ENCODE assay signal across 8 cellular contexts in genomic region chr2:152716805-152717241, GRCh38. TPM values are rescaled to one million over a fixed set of nuclear protein-coding genes. Genes with fewer than 3 reads are reported as not detected.
DNase-seq lines count a peak whose midpoint lies in the region; ATAC-seq and TF ChIP-seq lines count a peak whose summit lies in the region.

No MANE protein-coding gene starts in this region.

- ATAC-seq in GM21390 (IDR thresholded peaks at IDR 0.05; ENCODE audit: unreplicated experiment) = peak; percentile 0
- no peak for ATAC-seq in activated CD4-positive, CD25-positive, alpha-beta regulatory T cell treated with anti-CD3 and anti-CD28 coated beads, Interleukin-2, amount 50 U/mL, for 24 hours

- H3K4me3 ChIP-seq in BJ (ENCODE audit: low read depth, low read length) (peak overlapping the region; percentile 72), right atrium auricular region (peak overlapping the region; percentile 91 to 94), skeletal muscle cell (ENCODE audit: low read depth, low read length) (peak overlapping the region; percentile 87)

- no peaks in the 10 kb centered on the region for H3K9me3 ChIP-seq in right atrium auricular region

- peaks cover 0 to 40% of the 10 kb centered on the region in 2 donors for H3K4me1 ChIP-seq in right atrium auricular region

- CTCF ChIA-PET in BJ (lab: Yijun Ruan, JAX) (interaction anchor here (0.7 to 2.5 kb wide), 7 partner anchors 9 to 541 kb away, joined by 3 to 5 read pairs (median 3); partner anchors contain the start of gene STAM2), GM10248 (lab: Yijun Ruan, JAX) (interaction anchor here (0.7 to 2.6 kb wide), 10 partner anchors 9 to 691 kb away, joined by 3 to 13 read pairs (median 4); partner anchors contain the start of gene STAM2)

- TF ChIP-seq CTCF in BJ (IDR thresholded peaks at IDR 0.05; ENCODE audit: insufficient read depth, low read depth, low read length) (no peak), right atrium auricular region (IDR thresholded peaks at IDR 0.05) (no peak), GM10248 (IDR thresholded peaks at IDR 0.05; ENCODE audit: control extremely low read depth, extremely low read depth, low read depth, missing control alignments) (no peak)

- POLR2A ChIA-PET in BJ (lab: Charles Lee) (interaction anchor here (0.6 kb wide), 5 partner anchors 13 to 1320 kb away, joined by 4 to 10 read pairs (median 6); no protein-coding TSS in a partner anchor), GM10248 (lab: Yijun Ruan, JAX) (interaction anchor here (1.0 kb wide), 2 partner anchors 9 to 13 kb away, joined by 3 to 4 read pairs; no protein-coding TSS in a partner anchor)

- H3K27me3 ChIP-seq in BJ (ENCODE audit: control insufficient read depth, insufficient read depth, low read length) = no peaks in the 10 kb centered on the region
- H3K27me3 ChIP-seq in right atrium auricular region = no peaks in the 10 kb centered on the region

- no peaks in the 10 kb centered on the region for H3K36me3 ChIP-seq in BJ (ENCODE audit: control insufficient read depth, insufficient read depth, low read length)
- peaks cover 8% of the 10 kb centered on the region for H3K36me3 ChIP-seq in right atrium auricular region

- DNase-seq in BJ (ENCODE audit: low read depth) (no peak), NCI-H2227 treated with DMSO at 0.1 percent for 48 hours (lab: John Stamatoyannopoulos, UW) (peak; percentile 81), right atrium auricular region (ENCODE audit: low spot score) (no peak), skeletal muscle cell (ENCODE audit: low read depth) (no peak), GM10248 (ENCODE audit: extremely low spot score) (no peak)
- peak; percentile 65 for DNase-seq in activated CD8-positive, alpha-beta memory T cell treated with anti-CD3 and anti-CD28 coated beads, Interleukin-2, amount 50 U/mL, for 48 hours

- H3K27ac ChIP-seq in right atrium auricular region = peak overlapping the region; percentile 98

RNA-seq across cellular contexts. Expression of gene PRPF40A, which starts 0.4 kb away (rescaled TPM):
- polyA plus RNA-seq in BJ (2011; rRNA removed) = 82.4 and 135 TPM in 2 replicates
- 211 and 339 TPM in 2 replicates for polyA minus RNA-seq in BJ (2011; rRNA and poly(A)+ RNA removed)
- total RNA-seq in right atrium auricular region = 10 to 100 TPM; 31.2 to 44.6 TPM

RNA-seq across cellular contexts. Expression of gene ARL6IP6, which starts 1.6 kb away (rescaled TPM):
- 7.9 and 20.0 TPM in 2 replicates for polyA plus RNA-seq in BJ (2011; rRNA removed)
- 3.1 and 5.6 TPM in 2 replicates for polyA minus RNA-seq in BJ (2011; rRNA and poly(A)+ RNA removed)
- total RNA-seq in right atrium auricular region = 10 to 100 TPM in 1 of 2 donors, 1 to 10 TPM in 1; 7.5 to 10.0 TPM

Comparison
In these comparisons a context has a peak if more than half of its experiments do, and no peak if none do; other contexts are left out.
1. DNase-seq: peak in NCI-H2227 treated with DMSO at 0.1 percent for 48 hours (single experiment) and activated CD8-positive, alpha-beta memory T cell treated with anti-CD3 and anti-CD28 coated beads, Interleukin-2, amount 50 U/mL, for 48 hours (single experiment); none in BJ (single experiment), right atrium auricular region (single experiment), skeletal muscle cell (single experiment) and GM10248 (single experiment).
2. Peak in every context shown above with its lines, with median percentiles within 50 percentile points of each other: H3K4me3 ChIP-seq.